1 cellular context compared by ENCODE assay signal in the genomic region with DNA sequence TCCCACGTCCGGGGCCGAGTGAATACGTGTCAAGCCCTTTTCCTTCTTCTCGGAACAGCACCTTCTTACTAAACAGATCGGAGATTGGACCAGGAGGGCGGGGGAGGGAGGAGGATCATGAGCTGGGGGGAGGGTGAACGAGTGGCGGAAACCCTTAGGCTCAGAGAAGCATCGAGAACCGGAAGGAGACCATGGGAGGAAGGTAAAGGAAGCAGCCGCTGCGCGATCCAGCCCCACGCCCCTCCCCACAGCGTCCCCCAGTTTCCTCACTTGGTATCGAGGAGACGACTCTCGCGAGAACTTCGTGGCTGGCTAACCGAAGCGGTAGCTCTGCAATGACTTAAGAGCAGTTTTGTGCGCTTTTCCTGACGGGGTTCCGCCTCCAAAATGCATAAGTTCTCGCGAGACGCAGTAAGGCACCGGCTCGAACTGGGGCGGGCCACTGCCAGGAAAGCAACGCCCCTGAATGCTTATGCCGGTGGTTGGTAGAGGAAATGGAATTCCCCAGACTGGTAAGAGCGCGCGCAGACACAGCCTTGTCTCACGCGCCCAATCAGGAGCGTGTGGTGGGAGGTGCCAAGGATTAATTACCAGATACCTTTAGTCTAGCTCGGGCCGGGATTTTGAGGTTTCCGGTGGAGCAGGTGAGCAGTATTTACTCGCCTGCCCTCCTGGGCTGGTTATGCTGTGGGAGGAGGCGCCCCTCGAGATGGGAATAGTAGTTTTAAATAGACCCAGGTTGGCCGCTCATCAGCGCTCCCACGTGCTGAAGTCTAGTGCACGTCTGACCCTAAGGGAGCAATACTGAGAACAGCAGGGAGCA.
TF ChIP-seq lines count a peak whose summit lies in the region.

No MANE protein-coding gene starts in this region.

TF ChIP-seq in SK-N-SH, 30 proteins besides CTCF, POLR2A, EP300 and RAD21 (continued from another document):
- TF ChIP-seq MXI1 (IDR thresholded peaks at IDR 0.05; ENCODE audit: low read depth, low read length) (peak; percentile 93), ELF1 (IDR thresholded peaks at IDR 0.05) (peak; percentile 58), GABPA (IDR thresholded peaks at IDR 0.05; ENCODE audit: low read depth) (peak; percentile 76), TAF1 (IDR thresholded peaks at IDR 0.05; ENCODE audit: borderline replicate concordance, low read depth, low read length) (no peak; the same call in 1 of the 2 replicates), SIN3A (IDR thresholded peaks at IDR 0.05; ENCODE audit: borderline replicate concordance, low read depth, low read length) (0 out of 2 replicates have a peak, but pooled peaks have one; percentile 68), SMC3 (IDR thresholded peaks at IDR 0.05; ENCODE audit: low read depth, low read length) (0 out of 2 replicates have a peak, but pooled peaks have one; percentile 9), JUND (IDR thresholded peaks at IDR 0.05) (no peak), EZH2phosphoT487 (IDR thresholded peaks at IDR 0.05; ENCODE audit: borderline replicate concordance, low read depth) (no peak), FOXJ3 (CRISPR knock-in tag; IDR thresholded peaks at IDR 0.05) (peak; percentile 21; the same call in 1 of the 2 replicates), RXRA (IDR thresholded peaks at IDR 0.05; ENCODE audit: borderline replicate concordance, low read depth) (no peak), FOSL2 (IDR thresholded peaks at IDR 0.05; ENCODE audit: borderline replicate concordance, low read depth) (no peak), CHD2 (IDR thresholded peaks at IDR 0.05; ENCODE audit: low read length, partially characterized antibody) (peak; percentile 99), RFX5 (IDR thresholded peaks at IDR 0.05; ENCODE audit: low read length) (peak; percentile 56; the same call in 1 of the 2 replicates), POLR2AphosphoS5 (IDR thresholded peaks at IDR 0.05; ENCODE audit: low read depth, low read length) (peak; percentile 72), NRF1 (IDR thresholded peaks at IDR 0.05; ENCODE audit: low read depth, low read length) (peak; percentile 62), FOXM1 (IDR thresholded peaks at IDR 0.05; ENCODE audit: low read depth) (no peak)
- TF ChIP-seq, protein P1, sequence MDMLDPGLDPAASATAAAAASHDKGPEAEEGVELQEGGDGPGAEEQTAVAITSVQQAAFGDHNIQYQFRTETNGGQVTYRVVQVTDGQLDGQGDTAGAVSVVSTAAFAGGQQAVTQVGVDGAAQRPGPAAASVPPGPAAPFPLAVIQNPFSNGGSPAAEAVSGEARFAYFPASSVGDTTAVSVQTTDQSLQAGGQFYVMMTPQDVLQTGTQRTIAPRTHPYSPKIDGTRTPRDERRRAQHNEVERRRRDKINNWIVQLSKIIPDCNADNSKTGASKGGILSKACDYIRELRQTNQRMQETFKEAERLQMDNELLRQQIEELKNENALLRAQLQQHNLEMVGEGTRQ (IDR thresholded peaks at IDR 0.05; ENCODE audit: borderline replicate concordance, low read depth, low read length): no peak
- TF ChIP-seq, protein P2, sequence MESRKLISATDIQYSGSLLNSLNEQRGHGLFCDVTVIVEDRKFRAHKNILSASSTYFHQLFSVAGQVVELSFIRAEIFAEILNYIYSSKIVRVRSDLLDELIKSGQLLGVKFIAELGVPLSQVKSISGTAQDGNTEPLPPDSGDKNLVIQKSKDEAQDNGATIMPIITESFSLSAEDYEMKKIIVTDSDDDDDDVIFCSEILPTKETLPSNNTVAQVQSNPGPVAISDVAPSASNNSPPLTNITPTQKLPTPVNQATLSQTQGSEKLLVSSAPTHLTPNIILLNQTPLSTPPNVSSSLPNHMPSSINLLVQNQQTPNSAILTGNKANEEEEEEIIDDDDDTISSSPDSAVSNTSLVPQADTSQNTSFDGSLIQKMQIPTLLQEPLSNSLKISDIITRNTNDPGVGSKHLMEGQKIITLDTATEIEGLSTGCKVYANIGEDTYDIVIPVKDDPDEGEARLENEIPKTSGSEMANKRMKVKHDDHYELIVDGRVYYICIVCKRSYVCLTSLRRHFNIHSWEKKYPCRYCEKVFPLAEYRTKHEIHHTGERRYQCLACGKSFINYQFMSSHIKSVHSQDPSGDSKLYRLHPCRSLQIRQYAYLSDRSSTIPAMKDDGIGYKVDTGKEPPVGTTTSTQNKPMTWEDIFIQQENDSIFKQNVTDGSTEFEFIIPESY (IDR thresholded peaks at IDR 0.05; ENCODE audit: borderline replicate concordance, low read depth): peak; percentile 98
- TF ChIP-seq, protein P3, sequence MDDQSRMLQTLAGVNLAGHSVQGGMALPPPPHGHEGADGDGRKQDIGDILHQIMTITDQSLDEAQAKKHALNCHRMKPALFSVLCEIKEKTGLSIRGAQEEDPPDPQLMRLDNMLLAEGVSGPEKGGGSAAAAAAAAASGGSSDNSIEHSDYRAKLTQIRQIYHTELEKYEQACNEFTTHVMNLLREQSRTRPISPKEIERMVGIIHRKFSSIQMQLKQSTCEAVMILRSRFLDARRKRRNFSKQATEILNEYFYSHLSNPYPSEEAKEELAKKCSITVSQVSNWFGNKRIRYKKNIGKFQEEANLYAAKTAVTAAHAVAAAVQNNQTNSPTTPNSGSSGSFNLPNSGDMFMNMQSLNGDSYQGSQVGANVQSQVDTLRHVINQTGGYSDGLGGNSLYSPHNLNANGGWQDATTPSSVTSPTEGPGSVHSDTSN (IDR thresholded peaks at IDR 0.05): peak; percentile 46
